ENCODE assay signal across 8 cellular contexts in genomic region chr6:33428219-33428890, GRCh38. TPM values are rescaled to one million over a fixed set of nuclear protein-coding genes. Genes with fewer than 3 reads are reported as not detected.
DNase-seq lines count a peak whose midpoint lies in the region; ATAC-seq and TF ChIP-seq lines count a peak whose summit lies in the region.

No MANE protein-coding gene starts in this region.

- no peak for TF ChIP-seq POLR2A in prostate gland (IDR thresholded peaks at IDR 0.05)

- no peaks in the 10 kb centered on the region for H3K36me3 Mint-ChIP-seq in activated T-cell treated with anti-CD3 and anti-CD28 coated beads, Interleukin-2, amount 50 U/mL, for 4 hours (ENCODE audit: insufficient read depth)

- H3K9me3 Mint-ChIP-seq in activated T-cell treated with anti-CD3 and anti-CD28 coated beads, Interleukin-2, amount 50 U/mL, for 4 hours = no peaks in the 10 kb centered on the region

- ATAC-seq in activated T-cell treated with anti-CD3 and anti-CD28 coated beads, Interleukin-2, amount 50 U/mL, for 4 hours = peak; percentile 12 to 17
- ATAC-seq in GM18867 (IDR thresholded peaks at IDR 0.05; ENCODE audit: unreplicated experiment) (no peak), HG03095 (IDR thresholded peaks at IDR 0.05; ENCODE audit: unreplicated experiment) (no peak)

- DNase-seq in NCI-H2227 (lab: John Stamatoyannopoulos, UW; ENCODE audit: unreplicated experiment) (peak; percentile 55), NCI-H2227 treated with DMSO at 0.1 percent for 48 hours (lab: John Stamatoyannopoulos, UW) (no peak), M059J (ENCODE audit: low read depth) (peak; percentile 62), glomerular visceral epithelial cell (ENCODE audit: extremely low spot score) (peak; percentile 39), prostate gland (ENCODE audit: low spot score) (no peak)
- no peak for DNase-seq in activated T-cell treated with anti-CD3 and anti-CD28 coated beads, Interleukin-2, amount 50 U/mL, for 4 hours

- H3K4me1 Mint-ChIP-seq in activated T-cell treated with anti-CD3 and anti-CD28 coated beads, Interleukin-2, amount 50 U/mL, for 4 hours (ENCODE audit: low read depth) = peaks cover 80% of the 10 kb centered on the region

- H3K4me1 ChIP-seq in prostate gland (replicated peaks) = peaks cover 4% of the 10 kb centered on the region

- H3K27ac ChIP-seq in prostate gland = peak overlapping the region; percentile 75 to 95

- peak overlapping the region; percentile 85 for H3K4me3 Mint-ChIP-seq in activated T-cell treated with anti-CD3 and anti-CD28 coated beads, Interleukin-2, amount 50 U/mL, for 4 hours

- H3K27me3 Mint-ChIP-seq in activated T-cell treated with anti-CD3 and anti-CD28 coated beads, Interleukin-2, amount 50 U/mL, for 4 hours (ENCODE audit: low read depth) = no peaks in the 10 kb centered on the region

- no peaks in the 10 kb centered on the region for H3K9me3 ChIP-seq in prostate gland

- WGBS in prostate gland = 6% methylated on average over 24 of the region's 33 CpGs

- intact Hi-C loops in prostate gland (cut with DNase I) = loop anchor here (5.0 kb wide), 1 partner anchor 36 kb away; the partner anchor contains the start of gene KIFC1

- H3K4me3 ChIP-seq in prostate gland = peak overlapping the region; percentile 44 to 52

- no peaks in the 10 kb centered on the region for H3K36me3 ChIP-seq in prostate gland

- TF ChIP-seq CTCF in prostate gland (IDR thresholded peaks at IDR 0.05) = peak in 2 of 4 experiments; percentile 32 to 40

- no peaks in the 10 kb centered on the region for H3K27me3 ChIP-seq in prostate gland (replicated peaks; ENCODE audit: insufficient read depth)

RNA-seq across cellular contexts. Expression of gene SYNGAP1, which starts 8.5 kb away (rescaled TPM):
- 2.5 and 5.7 TPM in 2 replicates for total RNA-seq in M059J (2014; rRNA removed; shearing (Covaris generic))
- 10 to 100 TPM; 18.6 to 23.4 (median 20.2) TPM for total RNA-seq in activated T-cell treated with anti-CD3 and anti-CD28 coated beads, Interleukin-2, amount 50 U/mL, for 4 hours
- total RNA-seq in prostate gland = 10 to 100 TPM in 1 of 2 donors, 1 to 10 TPM in 1; 6.1 to 24.8 TPM

RNA-seq across cellular contexts. Expression of gene CUTA, which starts 10.4 kb away (rescaled TPM):
- total RNA-seq in M059J (2014; rRNA removed; shearing (Covaris generic)) = 610 and 623 TPM in 2 replicates
- total RNA-seq in activated T-cell treated with anti-CD3 and anti-CD28 coated beads, Interleukin-2, amount 50 U/mL, for 4 hours = 10 to 100 TPM; 76.6 to 84.5 (median 79.2) TPM
- 100 to 1,000 TPM; 189 to 260 TPM for total RNA-seq in prostate gland

RNA-seq across cellular contexts. Expression of gene PHF1, which starts 17.5 kb away (rescaled TPM):
- 61.9 and 67.3 TPM in 2 replicates for total RNA-seq in M059J (2014; rRNA removed; shearing (Covaris generic))
- 10 to 100 TPM; 24.4 to 29.4 (median 26.8) TPM for total RNA-seq in activated T-cell treated with anti-CD3 and anti-CD28 coated beads, Interleukin-2, amount 50 U/mL, for 4 hours
- total RNA-seq in prostate gland = 100 to 1,000 TPM in 1 of 2 donors, 10 to 100 TPM in 1; 98.2 to 132 TPM

RNA-seq across cellular contexts. Expression of gene ZBTB9, which starts 26.0 kb away (rescaled TPM):
- 6.6 and 9.8 TPM in 2 replicates for total RNA-seq in M059J (2014; rRNA removed; shearing (Covaris generic))
- 10 to 100 TPM; 22.9 to 23.4 (median 22.9) TPM for total RNA-seq in activated T-cell treated with anti-CD3 and anti-CD28 coated beads, Interleukin-2, amount 50 U/mL, for 4 hours
- total RNA-seq in prostate gland = 1 to 10 TPM; 3.5 to 8.9 TPM

RNA-seq across cellular contexts. Expression of gene KIFC1, which starts 36.7 kb away (rescaled TPM):
- 130 and 159 TPM in 2 replicates for total RNA-seq in M059J (2014; rRNA removed; shearing (Covaris generic))
- 1 to 10 TPM; 7.3 to 8.3 (median 7.4) TPM for total RNA-seq in activated T-cell treated with anti-CD3 and anti-CD28 coated beads, Interleukin-2, amount 50 U/mL, for 4 hours
- total RNA-seq in prostate gland = 1 to 10 TPM; 5.8 to 6.5 TPM

Comparison
In these comparisons a context has a peak if more than half of its experiments do, and no peak if none do; other contexts are left out.
1. DNase-seq: peak in NCI-H2227 (single experiment), M059J (single experiment) and glomerular visceral epithelial cell (single experiment); none in NCI-H2227 treated with DMSO at 0.1 percent for 48 hours (single experiment), activated T-cell treated with anti-CD3 and anti-CD28 coated beads, Interleukin-2, amount 50 U/mL, for 4 hours (single experiment) and prostate gland (single experiment).
2. ATAC-seq: peak in activated T-cell treated with anti-CD3 and anti-CD28 coated beads, Interleukin-2, amount 50 U/mL, for 4 hours (2 of 2); none in GM18867 (single experiment) and HG03095 (single experiment).